13 cellular contexts compared by ENCODE assay signal in the genomic region with DNA sequence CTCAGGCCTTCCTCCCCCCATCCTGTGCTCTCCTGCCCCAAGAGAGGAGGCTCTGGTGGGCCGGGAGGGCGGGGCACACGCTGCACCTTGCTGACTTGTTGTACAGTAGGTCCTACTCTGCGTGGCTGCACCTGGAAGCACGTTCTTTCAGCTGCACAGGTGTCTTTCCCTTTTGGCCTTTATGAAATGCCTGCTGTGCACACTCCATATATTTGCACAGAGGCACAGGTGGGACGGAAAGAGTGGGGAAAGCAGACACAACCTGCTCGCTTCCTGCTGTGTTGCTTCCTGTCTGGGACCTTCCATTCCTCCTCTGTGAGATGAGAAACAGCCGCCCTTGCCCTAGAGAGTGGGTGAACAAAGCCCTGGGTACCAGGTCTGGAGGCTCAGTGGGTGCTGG. TPM values are rescaled to one million over a fixed set of nuclear protein-coding genes. Genes with fewer than 3 reads are reported as not detected.
DNase-seq lines count a peak whose midpoint lies in the region; ATAC-seq and TF ChIP-seq lines count a peak whose summit lies in the region.
"Had no signal": no experiment of that assay in that cellular context is flagged by ENCODE, and none has a peak within 500 bp of the region (broad histone marks: within the 10 kb centered on the region; RNA-seq: fewer than 3 reads in every experiment).

No MANE protein-coding gene starts in this region.

- H3K27ac ChIP-seq in mesendoderm (ENCODE audit: low read depth, low read length) = no peak overlapping the region
- H3K27ac ChIP-seq in lower lobe of right lung = no peak overlapping the region
- H3K27ac ChIP-seq: parathyroid adenoma had no signal

- WGBS in mesendoderm (ENCODE audit: extremely low coverage, insufficient coverage, low lambda C conversion rate) = no CpG with 5 or more reads among the region's 8 CpGs

- H3K18ac ChIP-seq in mesendoderm (ENCODE audit: low read length) = no peak overlapping the region

- no peak overlapping the region for H3K23ac ChIP-seq in mesendoderm (ENCODE audit: low read length)

- no peak for TF ChIP-seq CTCF in lower lobe of right lung (IDR thresholded peaks at IDR 0.05)

- DNase-seq in stimulated activated naive CD4-positive, alpha-beta T cell (lab: John Stamatoyannopoulos, UW) = peak in 5 of 6 experiments; percentile 19 to 29 (median 24)
- no peak for DNase-seq in stimulated activated naive CD4-positive, alpha-beta T cell treated with Interleukin-2 at 50 U/mL for 16 hours (lab: John Stamatoyannopoulos, UW)
- DNase-seq in NCI-H2107 treated with DMSO at 0.1 percent for 48 hours (lab: John Stamatoyannopoulos, UW; ENCODE audit: unreplicated experiment) = peak; percentile 82
- no peak for DNase-seq in activated CD8-positive, alpha-beta T cell treated with anti-CD3 and anti-CD28 coated beads, Interleukin-2, amount 10 ng/mL, durations not matched to agents 7 days and 5 days
- DNase-seq in NCI-H1694 (lab: John Stamatoyannopoulos, UW) = no peak
- no peak for DNase-seq in mesendoderm
- DNase-seq in lower lobe of right lung = no peak
- DNase-seq: activated effector memory CD4-positive, alpha-beta T cell treated with Interleukin-2 at 50 U/mL for 16 hours; hippocampal formation; NCI-H1694 treated with DMSO at 0.1 percent for 48 hours had no signal

- H3K56ac ChIP-seq in mesendoderm (ENCODE audit: low read length) = no peak overlapping the region

- POLR2A ChIA-PET in activated CD8-positive, alpha-beta T cell treated with anti-CD3 and anti-CD28 coated beads, Interleukin-2, amount 10 ng/mL, durations not matched to agents 7 days and 5 days (lab: Charles Lee) = no interaction called here

- H4K5ac ChIP-seq in mesendoderm (ENCODE audit: low read length) = no peak overlapping the region

- peaks cover 61% of the 10 kb centered on the region for H3K4me1 Mint-ChIP-seq in activated CD8-positive, alpha-beta T cell treated with anti-CD3 and anti-CD28 coated beads, Interleukin-2, amount 10 ng/mL, durations not matched to agents 7 days and 5 days (ENCODE audit: low read depth)

- H2AK5ac ChIP-seq in mesendoderm (ENCODE audit: low read length) = no peak overlapping the region

- no peaks in the 10 kb centered on the region for H3K79me2 ChIP-seq in mesendoderm (ENCODE audit: control insufficient read depth, insufficient read depth, low read length)

- no peak overlapping the region for H2BK120ac ChIP-seq in mesendoderm (ENCODE audit: low read depth, low read length)

- H3K27me3 Mint-ChIP-seq in activated CD8-positive, alpha-beta T cell treated with anti-CD3 and anti-CD28 coated beads, Interleukin-2, amount 10 ng/mL, durations not matched to agents 7 days and 5 days (ENCODE audit: low read depth) = no peaks in the 10 kb centered on the region
- H3K27me3 Mint-ChIP-seq: central memory CD8-positive, alpha-beta T cell had no signal

- no peak overlapping the region for H3K9ac ChIP-seq in mesendoderm (ENCODE audit: low read length)
- H3K9ac ChIP-seq: parathyroid adenoma had no signal

- H3K79me1 ChIP-seq in mesendoderm (ENCODE audit: low read length) = no peaks in the 10 kb centered on the region

- peaks cover 48% of the 10 kb centered on the region for H3K36me3 Mint-ChIP-seq in activated CD8-positive, alpha-beta T cell treated with anti-CD3 and anti-CD28 coated beads, Interleukin-2, amount 10 ng/mL, durations not matched to agents 7 days and 5 days (ENCODE audit: low read depth)

- H4K8ac ChIP-seq in mesendoderm (ENCODE audit: low read depth, low read length) = no peak overlapping the region

- no peak overlapping the region for H3K4me3 ChIP-seq in mesendoderm (ENCODE audit: low read length)
- H3K4me3 ChIP-seq in lower lobe of right lung = no peak overlapping the region

- no peak overlapping the region for H2BK15ac ChIP-seq in mesendoderm (replicated peaks; ENCODE audit: low read depth)

- no peaks in the 10 kb centered on the region for H3K9me3 ChIP-seq in lower lobe of right lung

- H3K36me3 ChIP-seq in mesendoderm (ENCODE audit: control insufficient read depth, insufficient read depth, low read length) (no peaks in the 10 kb centered on the region), lower lobe of right lung (no peaks in the 10 kb centered on the region)

- no peak overlapping the region for H3K4me2 ChIP-seq in mesendoderm (ENCODE audit: low read length)

- H3K27ac Mint-ChIP-seq in activated CD8-positive, alpha-beta T cell treated with anti-CD3 and anti-CD28 coated beads, Interleukin-2, amount 10 ng/mL, durations not matched to agents 7 days and 5 days = peak overlapping the region; percentile 77

- H3K4ac ChIP-seq in mesendoderm (ENCODE audit: low read depth, low read length) = no peak overlapping the region

- H3K4me3 Mint-ChIP-seq in activated CD8-positive, alpha-beta T cell treated with anti-CD3 and anti-CD28 coated beads, Interleukin-2, amount 10 ng/mL, durations not matched to agents 7 days and 5 days = peak overlapping the region; percentile 12
- H3K4me3 Mint-ChIP-seq: central memory CD8-positive, alpha-beta T cell had no signal

- H3K27me3 ChIP-seq in mesendoderm (ENCODE audit: insufficient read depth, low read length, poor library complexity) (no peaks in the 10 kb centered on the region), lower lobe of right lung (ENCODE audit: low read depth) (no peaks in the 10 kb centered on the region)

- intact Hi-C loops in lower lobe of right lung (cut with DNase I) = no loop called here

- CTCF ChIA-PET in activated CD8-positive, alpha-beta T cell treated with anti-CD3 and anti-CD28 coated beads, Interleukin-2, amount 10 ng/mL, durations not matched to agents 7 days and 5 days (lab: Charles Lee) = no interaction called here

- no peaks in the 10 kb centered on the region for H3K4me1 ChIP-seq in mesendoderm (ENCODE audit: control insufficient read depth, low read depth, low read length)
- H3K4me1 ChIP-seq in lower lobe of right lung = peaks cover 25% of the 10 kb centered on the region
- H3K4me1 ChIP-seq: parathyroid adenoma had no signal

- ATAC-seq in activated CD8-positive, alpha-beta T cell treated with anti-CD3 and anti-CD28 coated beads, Interleukin-2, amount 10 ng/mL, durations not matched to agents 7 days and 5 days = no peak
- ATAC-seq in GM21447 (IDR thresholded peaks at IDR 0.05; ENCODE audit: unreplicated experiment) = no peak
- ATAC-seq in lower lobe of right lung = no peak

- H2BK5ac ChIP-seq in mesendoderm (ENCODE audit: low read length) = no peak overlapping the region

- no peaks in the 10 kb centered on the region for H3K9me3 Mint-ChIP-seq in activated CD8-positive, alpha-beta T cell treated with anti-CD3 and anti-CD28 coated beads, Interleukin-2, amount 10 ng/mL, durations not matched to agents 7 days and 5 days (ENCODE audit: insufficient read depth)
- H3K9me3 Mint-ChIP-seq: central memory CD8-positive, alpha-beta T cell had no signal

RNA-seq across cellular contexts. Expression of gene USP20, which starts 4.8 kb away (rescaled TPM):
- 10 to 100 TPM; 86.2 to 87.4 TPM for total RNA-seq in activated CD8-positive, alpha-beta T cell treated with anti-CD3 and anti-CD28 coated beads, Interleukin-2, amount 10 ng/mL, durations not matched to agents 7 days and 5 days
- polyA plus RNA-seq in mesendoderm (2013, experiment 1 of 2) = 4.6 TPM
- 4.3 TPM for polyA plus RNA-seq in mesendoderm (2013, experiment 2 of 2)
- total RNA-seq in lower lobe of right lung = 27.0 TPM

RNA-seq across cellular contexts. Expression of gene C9orf78, which starts 4.9 kb away (rescaled TPM):
- total RNA-seq in activated CD8-positive, alpha-beta T cell treated with anti-CD3 and anti-CD28 coated beads, Interleukin-2, amount 10 ng/mL, durations not matched to agents 7 days and 5 days = 10 to 100 TPM; 89.7 to 91.7 TPM
- 49.3 TPM for polyA plus RNA-seq in mesendoderm (2013, experiment 1 of 2)
- polyA plus RNA-seq in mesendoderm (2013, experiment 2 of 2) = 48.3 TPM
- 42.0 TPM for total RNA-seq in lower lobe of right lung

RNA-seq across cellular contexts. Expression of gene TOR1A, which starts 16.1 kb away (rescaled TPM):
- 10 to 100 TPM; 54.6 to 58.4 TPM for total RNA-seq in activated CD8-positive, alpha-beta T cell treated with anti-CD3 and anti-CD28 coated beads, Interleukin-2, amount 10 ng/mL, durations not matched to agents 7 days and 5 days
- polyA plus RNA-seq in mesendoderm (2013, experiment 1 of 2) = 41.6 TPM
- 40.4 TPM for polyA plus RNA-seq in mesendoderm (2013, experiment 2 of 2)
- 34.6 TPM for total RNA-seq in lower lobe of right lung

RNA-seq across cellular contexts. Expression of gene TOR1B, which starts 37.0 kb away (rescaled TPM):
- total RNA-seq in activated CD8-positive, alpha-beta T cell treated with anti-CD3 and anti-CD28 coated beads, Interleukin-2, amount 10 ng/mL, durations not matched to agents 7 days and 5 days = 10 to 100 TPM; 22.1 to 24.4 TPM
- polyA plus RNA-seq in mesendoderm (2013, experiment 1 of 2) = 9.3 TPM
- 10.5 TPM for polyA plus RNA-seq in mesendoderm (2013, experiment 2 of 2)
- 34.9 TPM for total RNA-seq in lower lobe of right lung

Comparison
In these comparisons a context has a peak if more than half of its experiments do, and no peak if none do; other contexts are left out.
1. DNase-seq: peak in stimulated activated naive CD4-positive, alpha-beta T cell (5 of 6) and NCI-H2107 treated with DMSO at 0.1 percent for 48 hours (single experiment); none in stimulated activated naive CD4-positive, alpha-beta T cell treated with Interleukin-2 at 50 U/mL for 16 hours (single experiment), activated CD8-positive, alpha-beta T cell treated with anti-CD3 and anti-CD28 coated beads, Interleukin-2, amount 10 ng/mL, durations not matched to agents 7 days and 5 days (single experiment), NCI-H1694 (single experiment), mesendoderm (single experiment) and lower lobe of right lung (single experiment).